In the genomic region with DNA sequence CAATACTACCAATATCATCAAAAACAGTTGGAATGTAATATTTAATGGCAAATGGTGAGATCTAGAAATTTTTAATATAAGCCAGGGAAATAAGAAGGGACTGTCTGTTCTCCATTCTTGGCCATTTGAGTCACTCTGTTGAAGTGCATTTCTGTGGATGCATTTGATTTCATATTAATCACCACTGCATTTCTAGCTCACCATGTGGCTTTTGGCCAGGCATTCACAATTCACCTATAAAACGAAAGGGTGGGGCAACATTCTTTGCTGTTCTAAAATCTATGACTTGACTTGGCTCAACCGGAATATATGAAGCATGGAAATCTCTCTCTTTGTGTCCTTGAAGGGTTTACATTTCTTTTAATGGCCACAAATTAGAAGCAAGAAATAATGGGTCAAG, we compare ENCODE assay signal across 16 cellular contexts.
DNase-seq lines count a peak whose midpoint lies in the region; FAIRE-seq and TF ChIP-seq lines count a peak whose summit lies in the region.
"Had no signal": no experiment of that assay in that cellular context is flagged by ENCODE, and none has a peak within 500 bp of the region (broad histone marks: within the 10 kb centered on the region; RNA-seq: fewer than 3 reads in every experiment).

No MANE protein-coding gene starts in this region.

- H3K4me3 Mint-ChIP-seq in astrocyte (ENCODE audit: unreplicated experiment) = no peak overlapping the region
- H3K4me3 Mint-ChIP-seq in activated T-helper 1 cell treated with anti-CD3 and anti-CD28 coated beads, Interleukin-12 subunit alpha, Interleukin-12 subunit beta, Interleukin-2, Interleukin-4 antibody, amounts not matched to agents 30 ng/mL and 10 ng/mL and 1 ng/mL, durations not matched to agents 14 hours and 24 hours and 36 hours = no peak overlapping the region

- no peak for FAIRE-seq in astrocyte (lab: Jason Lieb, UNC)
- FAIRE-seq: HepG2 had no signal

- H4K20me1 ChIP-seq in astrocyte (ENCODE audit: insufficient read depth, low read length) = no peaks in the 10 kb centered on the region

- no peak overlapping the region for H3K4me3 ChIP-seq in ACC112 (ENCODE audit: low read depth, low read length)
- H3K4me3 ChIP-seq in astrocyte (ENCODE audit: insufficient read depth, low read depth, low read length) = no peak overlapping the region
- H3K4me3 ChIP-seq: dorsolateral prefrontal cortex, right lobe of liver, SJSA1, tibial artery had no signal

- no peaks in the 10 kb centered on the region for H3K9me3 ChIP-seq in astrocyte (ENCODE audit: insufficient read depth, low read depth, low read length)
- H3K9me3 ChIP-seq: right lobe of liver had no signal

- H3K79me2 ChIP-seq in ACC112 (ENCODE audit: control insufficient read depth, insufficient read depth, low read length, unreplicated experiment) = no peaks in the 10 kb centered on the region
- no peaks in the 10 kb centered on the region for H3K79me2 ChIP-seq in astrocyte (ENCODE audit: insufficient read depth, low read length)

- intact Hi-C loops in activated T-helper 1 cell treated with anti-CD3 and anti-CD28 coated beads, Interleukin-12 subunit alpha, Interleukin-12 subunit beta, Interleukin-2, Interleukin-4 antibody, amounts not matched to agents 30 ng/mL and 10 ng/mL and 1 ng/mL, durations not matched to agents 14 hours and 24 hours and 36 hours (cut with micrococcal nuclease) = no loop called here

- H3K9ac ChIP-seq in astrocyte (ENCODE audit: low read length) = no peak overlapping the region

- TF ChIP-seq CTCF in astrocyte (IDR thresholded peaks at IDR 0.05; ENCODE audit: insufficient read depth, low read depth, low read length) = no peak

- no peak overlapping the region for H3K27ac Mint-ChIP-seq in astrocyte (ENCODE audit: unreplicated experiment)
- H3K27ac Mint-ChIP-seq in activated T-helper 1 cell treated with anti-CD3 and anti-CD28 coated beads, Interleukin-12 subunit alpha, Interleukin-12 subunit beta, Interleukin-2, Interleukin-4 antibody, amounts not matched to agents 30 ng/mL and 10 ng/mL and 1 ng/mL, durations not matched to agents 14 hours and 24 hours and 36 hours = no peak overlapping the region

- H3K4me1 ChIP-seq in ACC112 (ENCODE audit: control insufficient read depth, insufficient read depth, low read length, unreplicated experiment) = peaks cover 26% of the 10 kb centered on the region
- peaks cover 28% of the 10 kb centered on the region for H3K4me1 ChIP-seq in astrocyte (ENCODE audit: insufficient read depth, low read length)
- H3K4me1 ChIP-seq: right lobe of liver, tibial artery had no signal

- no peaks in the 10 kb centered on the region for H3K36me3 Mint-ChIP-seq in astrocyte (ENCODE audit: low read depth, unreplicated experiment)
- H3K36me3 Mint-ChIP-seq in activated T-helper 1 cell treated with anti-CD3 and anti-CD28 coated beads, Interleukin-12 subunit alpha, Interleukin-12 subunit beta, Interleukin-2, Interleukin-4 antibody, amounts not matched to agents 30 ng/mL and 10 ng/mL and 1 ng/mL, durations not matched to agents 14 hours and 24 hours and 36 hours (ENCODE audit: low read depth) = no peaks in the 10 kb centered on the region

- peaks cover 9% of the 10 kb centered on the region for H3K9me3 Mint-ChIP-seq in astrocyte (ENCODE audit: unreplicated experiment)
- H3K9me3 Mint-ChIP-seq in activated T-helper 1 cell treated with anti-CD3 and anti-CD28 coated beads, Interleukin-12 subunit alpha, Interleukin-12 subunit beta, Interleukin-2, Interleukin-4 antibody, amounts not matched to agents 30 ng/mL and 10 ng/mL and 1 ng/mL, durations not matched to agents 14 hours and 24 hours and 36 hours = peaks cover 18% of the 10 kb centered on the region

- H3K36me3 ChIP-seq in ACC112 (ENCODE audit: insufficient read depth, low read length) (no peaks in the 10 kb centered on the region), astrocyte (ENCODE audit: insufficient read depth, low read length) (no peaks in the 10 kb centered on the region)
- H3K36me3 ChIP-seq: right lobe of liver, SJSA1, tibial artery had no signal

- peaks cover 3% of the 10 kb centered on the region for H3K27me3 Mint-ChIP-seq in astrocyte (ENCODE audit: low read depth, unreplicated experiment)
- H3K27me3 Mint-ChIP-seq in activated T-helper 1 cell treated with anti-CD3 and anti-CD28 coated beads, Interleukin-12 subunit alpha, Interleukin-12 subunit beta, Interleukin-2, Interleukin-4 antibody, amounts not matched to agents 30 ng/mL and 10 ng/mL and 1 ng/mL, durations not matched to agents 14 hours and 24 hours and 36 hours (ENCODE audit: insufficient read depth) = peaks cover 28% of the 10 kb centered on the region

- DNase-seq in HT-29 (ENCODE audit: low spot score) (peak; percentile 78), astrocyte (ENCODE audit: low read depth) (peak; percentile 86), kidney tubule cell (ENCODE audit: low spot score) (peak; percentile 85), germinal center (ENCODE audit: low spot score) (no peak), DMS 273 treated with DMSO at 0.1 percent for 48 hours (lab: John Stamatoyannopoulos, UW) (no peak), GM19240 (ENCODE audit: insufficient read length, low spot score) (no peak)
- no peak for DNase-seq in activated T-helper 1 cell treated with anti-CD3 and anti-CD28 coated beads, Interleukin-12 subunit alpha, Interleukin-12 subunit beta, Interleukin-2, Interleukin-4 antibody, amounts not matched to agents 30 ng/mL and 10 ng/mL and 1 ng/mL, durations not matched to agents 14 hours and 24 hours and 36 hours (ENCODE audit: low spot score)
- DNase-seq: activated CD4-positive, alpha-beta T cell treated with anti-CD3 and anti-CD28 coated beads, Interleukin-2, amount 50 U/mL, for 48 hours; dorsolateral prefrontal cortex; NCI-H1092 treated with DMSO at 0.1 percent for 48 hours; right lobe of liver; stimulated activated CD4-positive, alpha-beta T cell treated with anti-CD3 and anti-CD28 coated beads, Interleukin-4, amount 100 ng/mL, for 1 hour; tibial artery had no signal

- no peak overlapping the region for H2AFZ ChIP-seq in ACC112 (ENCODE audit: low read length, unreplicated experiment)
- H2AFZ ChIP-seq in astrocyte (ENCODE audit: low read depth, low read length) = no peak overlapping the region

- H3K27ac ChIP-seq in ACC112 (ENCODE audit: low read depth, low read length) = peak overlapping the region; percentile 44
- H3K27ac ChIP-seq in astrocyte (ENCODE audit: low read depth, low read length) = peak overlapping the region; percentile 28
- H3K27ac ChIP-seq: dorsolateral prefrontal cortex, right lobe of liver, SJSA1, tibial artery had no signal

- H3K27me3 ChIP-seq in ACC112 (ENCODE audit: insufficient read depth, low read length) (no peaks in the 10 kb centered on the region), astrocyte (ENCODE audit: insufficient read depth, low read length) (no peaks in the 10 kb centered on the region)
- H3K27me3 ChIP-seq: SJSA1 had no signal

- H3K4me2 ChIP-seq in astrocyte (ENCODE audit: low read length) = peak overlapping the region; percentile 47

- peaks cover 16% of the 10 kb centered on the region for H3K4me1 Mint-ChIP-seq in astrocyte (ENCODE audit: low read depth, unreplicated experiment)
- H3K4me1 Mint-ChIP-seq in activated T-helper 1 cell treated with anti-CD3 and anti-CD28 coated beads, Interleukin-12 subunit alpha, Interleukin-12 subunit beta, Interleukin-2, Interleukin-4 antibody, amounts not matched to agents 30 ng/mL and 10 ng/mL and 1 ng/mL, durations not matched to agents 14 hours and 24 hours and 36 hours (ENCODE audit: low read depth) = no peaks in the 10 kb centered on the region

Comparison
In these comparisons a context has a peak if more than half of its experiments do, and no peak if none do; other contexts are left out.
1. DNase-seq: peak in HT-29 (single experiment), astrocyte (single experiment) and kidney tubule cell (single experiment); none in germinal center (single experiment), DMS 273 treated with DMSO at 0.1 percent for 48 hours (single experiment), activated T-helper 1 cell treated with anti-CD3 and anti-CD28 coated beads, Interleukin-12 subunit alpha, Interleukin-12 subunit beta, Interleukin-2, Interleukin-4 antibody, amounts not matched to agents 30 ng/mL and 10 ng/mL and 1 ng/mL, durations not matched to agents 14 hours and 24 hours and 36 hours (single experiment) and GM19240 (single experiment).